Comparison of ENCODE assay signal across 33 cellular contexts in the genomic region with DNA sequence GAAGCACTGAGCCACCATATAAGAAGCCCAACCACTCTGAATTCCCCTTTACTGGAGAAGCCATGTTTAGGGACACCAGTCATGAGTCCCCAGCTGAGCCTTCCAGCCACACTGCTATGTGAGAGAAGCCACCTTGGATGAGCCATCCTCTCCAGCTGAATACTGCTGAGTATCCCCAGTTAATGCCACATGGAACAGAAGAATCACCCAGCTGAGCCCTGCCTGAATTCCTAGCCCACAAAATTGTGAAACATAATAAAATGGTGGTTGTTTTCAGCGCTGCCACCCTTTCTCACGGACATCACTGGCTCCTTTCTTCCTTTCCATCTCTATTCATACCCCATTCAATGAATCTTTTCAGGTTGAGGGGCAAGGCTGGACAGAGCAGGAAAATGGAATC. TPM values are rescaled to one million over a fixed set of nuclear protein-coding genes. Genes with fewer than 3 reads are reported as not detected.
"Had no signal": no experiment of that assay in that cellular context is flagged by ENCODE, and none has a peak within 500 bp of the region (broad histone marks: within the 10 kb centered on the region; RNA-seq: fewer than 3 reads in every experiment).

No MANE protein-coding gene starts in this region.

- H3K27ac Mint-ChIP-seq: stimulated activated effector memory CD8-positive, alpha-beta T cell treated with anti-CD3 and anti-CD28 coated beads, Interleukin-12 subunit alpha, Interleukin-12 subunit beta, amount 100 ng/mL, for 72 hours; stimulated activated memory B cell treated with anti-CD40 and anti-IgM and Interleukin-4, amounts not matched to agents 10 μg/mL and 1 μg/mL and 100 μg/mL, for 72 hours; stimulated activated naive B cell treated with anti-CD40 and anti-IgM and Interleukin-4, amounts not matched to agents 10 μg/mL and 1 μg/mL and 100 μg/mL, for 72 hours; stimulated activated naive CD8-positive, alpha-beta T cell treated with anti-CD3 and anti-CD28 coated beads, Interleukin-15, amount 100 ng/mL, for 72 hours; stimulated activated naive CD8-positive, alpha-beta T cell treated with anti-CD3 and anti-CD28 coated beads, Interleukin-15, Interleukin-2, amounts not matched to agents 100 ng/mL and 50 ng/mL, for 24 hours; type B pancreatic cell had no signal

- H3K27ac ChIP-seq: stomach, suprapubic skin, testis, thoracic aorta, thyroid gland, tibial artery, tibial nerve, transverse colon, upper lobe of left lung, upper lobe of right lung, uterus, vagina had no signal

- H3K36me3 Mint-ChIP-seq: stimulated activated effector memory CD8-positive, alpha-beta T cell treated with anti-CD3 and anti-CD28 coated beads, Interleukin-12 subunit alpha, Interleukin-12 subunit beta, amount 100 ng/mL, for 72 hours; type B pancreatic cell had no signal

- H3K4me3 ChIP-seq: stomach, suprapubic skin, testis, thoracic aorta, thyroid gland, tibial artery, tibial nerve, transverse colon, upper lobe of left lung, upper lobe of right lung, uterus, vagina had no signal

- DNase-seq: stimulated activated CD4-positive, alpha-beta T cell treated with anti-CD3 and anti-CD28 coated beads, Interleukin-2, amount 100 ng/mL, for 48 hours; stimulated activated CD4-positive, alpha-beta T cell treated with anti-CD3 and anti-CD28 coated beads, Interleukin-4, amount 100 ng/mL, for 1 hour; stimulated activated CD4-positive, alpha-beta T cell treated with anti-CD3 and anti-CD28 coated beads, Interleukin-4, amount 100 ng/mL, for 24 hours; stimulated activated CD4-positive, alpha-beta T cell treated with anti-CD3 and anti-CD28 coated beads, Interleukin-4, amount 100 ng/mL, for 4 hours; stimulated activated CD8-positive, alpha-beta memory T cell treated with anti-CD3 and anti-CD28 coated beads, Interleukin-4, amount 100 ng/mL, for 48 hours; stimulated activated naive B cell treated with anti-CD40 and anti-IgM and Interleukin-4, amounts not matched to agents 10 μg/mL and 1 μg/mL and 100 μg/mL, for 72 hours; stimulated activated naive CD4-positive, alpha-beta T cell; stimulated activated naive CD4-positive, alpha-beta T cell treated with Interleukin-2 at 50 U/mL for 16 hours; stimulated activated naive CD8-positive, alpha-beta T cell treated with anti-CD3 and anti-CD28 coated beads, Interleukin-15, amount 100 ng/mL, for 72 hours; stimulated activated naive CD8-positive, alpha-beta T cell treated with anti-CD3 and anti-CD28 coated beads, Interleukin-15, Interleukin-2, amounts not matched to agents 100 U/mL and 50 U/mL, for 24 hours; stomach; substantia nigra; testis; thyroid gland; tibial artery; transverse colon; trophoblast cell; upper lobe of left lung; upper lobe of right lung; uterus had no signal

- H3K4me3 Mint-ChIP-seq: stimulated activated effector memory CD8-positive, alpha-beta T cell treated with anti-CD3 and anti-CD28 coated beads, Interleukin-12 subunit alpha, Interleukin-12 subunit beta, amount 100 ng/mL, for 72 hours; stimulated activated memory B cell treated with anti-CD40 and anti-IgM and Interleukin-4, amounts not matched to agents 10 μg/mL and 1 μg/mL and 100 μg/mL, for 72 hours; stimulated activated naive B cell treated with anti-CD40 and anti-IgM and Interleukin-4, amounts not matched to agents 10 μg/mL and 1 μg/mL and 100 μg/mL, for 72 hours; stimulated activated naive CD8-positive, alpha-beta T cell treated with anti-CD3 and anti-CD28 coated beads, Interleukin-15, amount 100 ng/mL, for 72 hours; stimulated activated naive CD8-positive, alpha-beta T cell treated with anti-CD3 and anti-CD28 coated beads, Interleukin-15, Interleukin-2, amounts not matched to agents 100 ng/mL and 50 ng/mL, for 24 hours; type B pancreatic cell had no signal

- H3K4me1 Mint-ChIP-seq: stimulated activated effector memory CD8-positive, alpha-beta T cell treated with anti-CD3 and anti-CD28 coated beads, Interleukin-12 subunit alpha, Interleukin-12 subunit beta, amount 100 ng/mL, for 72 hours; stimulated activated memory B cell treated with anti-CD40 and anti-IgM and Interleukin-4, amounts not matched to agents 10 μg/mL and 1 μg/mL and 100 μg/mL, for 72 hours; stimulated activated naive B cell treated with anti-CD40 and anti-IgM and Interleukin-4, amounts not matched to agents 10 μg/mL and 1 μg/mL and 100 μg/mL, for 72 hours; stimulated activated naive CD8-positive, alpha-beta T cell treated with anti-CD3 and anti-CD28 coated beads, Interleukin-15, amount 100 ng/mL, for 72 hours had no signal

- H3K9me3 ChIP-seq: testis, thyroid gland, uterus, vagina had no signal

- ATAC-seq: stimulated activated effector memory CD8-positive, alpha-beta T cell treated with anti-CD3 and anti-CD28 coated beads, Interleukin-12 subunit alpha, Interleukin-12 subunit beta, amount 100 ng/mL, for 72 hours; stimulated activated memory B cell treated with anti-CD40 and anti-IgM and Interleukin-4, amounts not matched to agents 10 μg/mL and 1 μg/mL and 100 μg/mL, for 72 hours; stimulated activated naive B cell treated with anti-CD40 and anti-IgM and Interleukin-4, amounts not matched to agents 10 μg/mL and 1 μg/mL and 100 μg/mL, for 72 hours; stimulated activated naive CD8-positive, alpha-beta T cell treated with anti-CD3 and anti-CD28 coated beads, Interleukin-15, amount 100 ng/mL, for 72 hours; stimulated activated naive CD8-positive, alpha-beta T cell treated with anti-CD3 and anti-CD28 coated beads, Interleukin-15, Interleukin-2, amounts not matched to agents 100 U/mL and 50 U/mL, for 24 hours; upper lobe of right lung had no signal

- FAIRE-seq: urothelium cell line had no signal

- H3K4me1 ChIP-seq: stomach, suprapubic skin, testis, thyroid gland, tibial artery, tibial nerve, transverse colon, upper lobe of left lung, upper lobe of right lung, uterus, vagina had no signal

- H3K27me3 ChIP-seq: testis, thyroid gland, tibial nerve, upper lobe of left lung, upper lobe of right lung, uterus, vagina had no signal

- H3K36me3 ChIP-seq: stomach, suprapubic skin, thoracic aorta, thyroid gland, tibial artery, tibial nerve, transverse colon, upper lobe of left lung, upper lobe of right lung, uterus, vagina had no signal

RNA-seq across cellular contexts. Expression of a gene that starts 22.1 kb away (rescaled TPM):
- total RNA-seq: stomach, subcutaneous adipose tissue, suprapubic skin, temporal lobe, thoracic aorta, thyroid gland, tibial nerve, transverse colon, upper lobe of left lung, upper lobe of right lung, ureter, urinary bladder, uterus, vagina had no signal
- polyA plus RNA-seq: stomach, urinary bladder had no signal
